In genomic region chr1:11099310-11100148, GRCh38 we compare ENCODE assay signal across 1 cellular context.
TF ChIP-seq lines count a peak whose summit lies in the region.

EXOSC10 (minus strand) TSS chr1:11099869; CDS start chr1:11099831, 38 bp downstream.

TF ChIP-seq in HepG2, 621 proteins besides CTCF, POLR2A, EP300 and RAD21 (continued from another document and continues in another):
- TF ChIP-seq ZNF136 (CRISPR knock-in tag; IDR thresholded peaks at IDR 0.05; ENCODE audit: low read depth) = no peak
- no peak for TF ChIP-seq ZFYVE20 (CRISPR knock-in tag; IDR thresholded peaks at IDR 0.05; ENCODE audit: borderline replicate concordance, low read depth)
- no peak for TF ChIP-seq ZNF597 (CRISPR knock-in tag; IDR thresholded peaks at IDR 0.05)
- TF ChIP-seq PRDM4 (CRISPR knock-in tag; IDR thresholded peaks at IDR 0.05; ENCODE audit: borderline replicate concordance) = no peak; the same call in 1 of the 2 replicates
- TF ChIP-seq ZBTB4 (CRISPR knock-in tag; IDR thresholded peaks at IDR 0.05; ENCODE audit: borderline replicate concordance) = 0 out of 2 replicates have a peak, but pooled peaks have one; percentile 41
- 0 out of 2 replicates have a peak, but pooled peaks have one; percentile 62 for TF ChIP-seq XBP1 (CRISPR knock-in tag; IDR thresholded peaks at IDR 0.05)
- TF ChIP-seq ZC3H4 (CRISPR knock-in tag; IDR thresholded peaks at IDR 0.05; ENCODE audit: borderline replicate concordance) = no peak
- no peak; the same call in 1 of the 2 replicates for TF ChIP-seq POGK (CRISPR knock-in tag; conservative IDR thresholded peaks at IDR 0.05)
- no peak for TF ChIP-seq SIN3A (IDR thresholded peaks at IDR 0.05; ENCODE audit: borderline replicate concordance, low read depth, low read length)
- 0 out of 2 replicates have a peak, but pooled peaks have one; percentile 19 for TF ChIP-seq ZSCAN25 (CRISPR knock-in tag; IDR thresholded peaks at IDR 0.05)
- TF ChIP-seq ZNF614 (CRISPR knock-in tag; IDR thresholded peaks at IDR 0.05; ENCODE audit: borderline replicate concordance) = no peak
- TF ChIP-seq HDAC1 (CRISPR knock-in tag; IDR thresholded peaks at IDR 0.05) = peak; percentile 87
- no peak for TF ChIP-seq ZNF12 (CRISPR knock-in tag; IDR thresholded peaks at IDR 0.05)
- no peak for TF ChIP-seq CBX5 (CRISPR knock-in tag; IDR thresholded peaks at IDR 0.05; ENCODE audit: borderline replicate concordance)
- peak; percentile 68; the same call in 1 of the 2 replicates for TF ChIP-seq MEIS2 (CRISPR knock-in tag; IDR thresholded peaks at IDR 0.05)
- no peak for TF ChIP-seq SP2 (CRISPR knock-in tag; IDR thresholded peaks at IDR 0.05)
- no peak for TF ChIP-seq ZNF530 (CRISPR knock-in tag; IDR thresholded peaks at IDR 0.05; ENCODE audit: low read depth)
- peak; percentile 25; the same call in 1 of the 2 replicates for TF ChIP-seq ZNF430 (CRISPR knock-in tag; IDR thresholded peaks at IDR 0.05)
- TF ChIP-seq, protein P1, sequence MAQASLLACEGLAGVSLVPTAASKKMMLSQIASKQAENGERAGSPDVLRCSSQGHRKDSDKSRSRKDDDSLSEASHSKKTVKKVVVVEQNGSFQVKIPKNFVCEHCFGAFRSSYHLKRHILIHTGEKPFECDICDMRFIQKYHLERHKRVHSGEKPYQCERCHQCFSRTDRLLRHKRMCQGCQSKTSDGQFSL (CRISPR knock-in tag; IDR thresholded peaks at IDR 0.05) = no peak
- TF ChIP-seq MAFK (conservative IDR thresholded peaks at IDR 0.05 in 1 of 2, IDR thresholded peaks at IDR 0.05 in 1 of 2; ENCODE audit: low read length in 2 of 2) = no peak
- TF ChIP-seq ZNF891 (CRISPR knock-in tag; IDR thresholded peaks at IDR 0.05) = peak; percentile 64; the same call in 1 of the 2 replicates
- TF ChIP-seq, protein P2, sequence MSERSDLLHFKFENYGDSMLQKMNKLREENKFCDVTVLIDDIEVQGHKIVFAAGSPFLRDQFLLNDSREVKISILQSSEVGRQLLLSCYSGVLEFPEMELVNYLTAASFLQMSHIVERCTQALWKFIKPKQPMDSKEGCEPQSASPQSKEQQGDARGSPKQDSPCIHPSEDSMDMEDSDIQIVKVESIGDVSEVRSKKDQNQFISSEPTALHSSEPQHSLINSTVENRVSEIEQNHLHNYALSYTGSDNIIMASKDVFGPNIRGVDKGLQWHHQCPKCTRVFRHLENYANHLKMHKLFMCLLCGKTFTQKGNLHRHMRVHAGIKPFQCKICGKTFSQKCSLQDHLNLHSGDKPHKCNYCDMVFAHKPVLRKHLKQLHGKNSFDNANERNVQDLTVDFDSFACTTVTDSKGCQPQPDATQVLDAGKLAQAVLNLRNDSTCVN (CRISPR knock-in tag; IDR thresholded peaks at IDR 0.05; ENCODE audit: borderline replicate concordance) = no peak
- TF ChIP-seq PLSCR1 (CRISPR knock-in tag; IDR thresholded peaks at IDR 0.05; ENCODE audit: borderline replicate concordance) = no peak
- TF ChIP-seq NFIC (IDR thresholded peaks at IDR 0.05; ENCODE audit: low read length) = no peak
- no peak; the same call in 1 of the 2 replicates for TF ChIP-seq AKAP8 (CRISPR knock-in tag; IDR thresholded peaks at IDR 0.05)
- peak; percentile 85 for TF ChIP-seq UBTF (CRISPR knock-in tag; IDR thresholded peaks at IDR 0.05)
- peak; percentile 66 for TF ChIP-seq HNRNPLL (IDR thresholded peaks at IDR 0.05; ENCODE audit: low read depth, low read length, poor library complexity, severe bottlenecking)
- TF ChIP-seq, protein P3, sequence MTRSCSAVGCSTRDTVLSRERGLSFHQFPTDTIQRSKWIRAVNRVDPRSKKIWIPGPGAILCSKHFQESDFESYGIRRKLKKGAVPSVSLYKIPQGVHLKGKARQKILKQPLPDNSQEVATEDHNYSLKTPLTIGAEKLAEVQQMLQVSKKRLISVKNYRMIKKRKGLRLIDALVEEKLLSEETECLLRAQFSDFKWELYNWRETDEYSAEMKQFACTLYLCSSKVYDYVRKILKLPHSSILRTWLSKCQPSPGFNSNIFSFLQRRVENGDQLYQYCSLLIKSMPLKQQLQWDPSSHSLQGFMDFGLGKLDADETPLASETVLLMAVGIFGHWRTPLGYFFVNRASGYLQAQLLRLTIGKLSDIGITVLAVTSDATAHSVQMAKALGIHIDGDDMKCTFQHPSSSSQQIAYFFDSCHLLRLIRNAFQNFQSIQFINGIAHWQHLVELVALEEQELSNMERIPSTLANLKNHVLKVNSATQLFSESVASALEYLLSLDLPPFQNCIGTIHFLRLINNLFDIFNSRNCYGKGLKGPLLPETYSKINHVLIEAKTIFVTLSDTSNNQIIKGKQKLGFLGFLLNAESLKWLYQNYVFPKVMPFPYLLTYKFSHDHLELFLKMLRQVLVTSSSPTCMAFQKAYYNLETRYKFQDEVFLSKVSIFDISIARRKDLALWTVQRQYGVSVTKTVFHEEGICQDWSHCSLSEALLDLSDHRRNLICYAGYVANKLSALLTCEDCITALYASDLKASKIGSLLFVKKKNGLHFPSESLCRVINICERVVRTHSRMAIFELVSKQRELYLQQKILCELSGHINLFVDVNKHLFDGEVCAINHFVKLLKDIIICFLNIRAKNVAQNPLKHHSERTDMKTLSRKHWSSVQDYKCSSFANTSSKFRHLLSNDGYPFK (CRISPR knock-in tag; IDR thresholded peaks at IDR 0.05; ENCODE audit: borderline replicate concordance) = peak; percentile 79
- peak; percentile 74; the same call in 1 of the 2 replicates for TF ChIP-seq ZNF598 (CRISPR knock-in tag; IDR thresholded peaks at IDR 0.05; ENCODE audit: borderline replicate concordance)
- TF ChIP-seq TFE3 (CRISPR knock-in tag; IDR thresholded peaks at IDR 0.05) = no peak; the same call in 1 of the 2 replicates
- no peak for TF ChIP-seq IRF1 (CRISPR knock-in tag; IDR thresholded peaks at IDR 0.05; ENCODE audit: low read depth)
- 0 out of 2 replicates have a peak, but pooled peaks have one; percentile 43 for TF ChIP-seq GFI1 (CRISPR knock-in tag; IDR thresholded peaks at IDR 0.05; ENCODE audit: borderline replicate concordance)
- 0 out of 2 replicates have a peak, but pooled peaks have one; percentile 57 for TF ChIP-seq ZNF850 (CRISPR knock-in tag; conservative IDR thresholded peaks at IDR 0.05)
- no peak for TF ChIP-seq FOXP1 (IDR thresholded peaks at IDR 0.05)
- TF ChIP-seq FOXP1 (CRISPR knock-in tag; IDR thresholded peaks at IDR 0.05) = no peak
